Comparison of ENCODE assay signal across 13 cellular contexts in the genomic region with DNA sequence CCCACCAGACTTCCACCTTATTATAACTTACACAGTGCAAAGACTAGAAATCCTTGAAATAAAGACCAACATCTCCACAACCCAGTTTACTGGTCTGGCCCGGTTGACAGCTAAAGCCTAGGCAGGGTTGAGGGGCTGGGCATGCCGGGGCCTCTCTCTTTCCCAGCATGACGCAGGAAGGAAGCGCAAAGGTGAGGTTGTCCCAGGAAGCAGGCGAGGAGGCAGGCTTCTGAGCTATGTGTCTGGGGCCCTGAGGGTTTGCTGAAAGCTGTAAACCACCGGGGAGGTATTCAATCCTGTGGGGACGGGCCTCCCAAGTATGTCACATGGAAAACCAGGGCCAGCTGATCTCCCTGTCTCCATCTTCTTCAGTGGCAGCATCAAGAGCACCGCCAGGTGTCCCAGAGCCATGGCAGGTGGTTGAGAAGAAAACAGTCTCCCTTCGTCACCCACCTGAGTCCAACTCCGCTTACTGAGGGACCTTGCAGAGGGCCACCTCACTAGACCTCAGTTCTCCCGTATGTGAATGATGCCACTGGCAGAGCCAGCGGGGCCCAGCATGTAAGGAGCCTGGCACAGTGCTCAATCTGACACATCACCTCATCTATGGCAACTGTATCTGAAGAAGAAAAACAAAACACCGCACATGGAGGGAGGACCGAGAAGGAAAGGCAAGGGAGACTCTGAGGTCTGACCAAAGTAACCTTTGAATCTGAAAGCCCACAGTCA. TPM values are rescaled to one million over a fixed set of nuclear protein-coding genes. Genes with fewer than 3 reads are reported as not detected.
DNase-seq lines count a peak whose midpoint lies in the region.
"Had no signal": no experiment of that assay in that cellular context is flagged by ENCODE, and none has a peak within 500 bp of the region (broad histone marks: within the 10 kb centered on the region; RNA-seq: fewer than 3 reads in every experiment).

No MANE protein-coding gene starts in this region.

- no peak overlapping the region for H3K23ac ChIP-seq in mesendoderm (ENCODE audit: low read length)

- H4K8ac ChIP-seq in mesendoderm (ENCODE audit: low read depth, low read length) = no peak overlapping the region

- H3K36me3 Mint-ChIP-seq in activated T-cell treated with anti-CD3 and anti-CD28 coated beads, Interleukin-2, amount 50 U/mL, for 24 hours (ENCODE audit: low read depth) = peaks cover 68% of the 10 kb centered on the region
- H3K36me3 Mint-ChIP-seq in activated naive CD8-positive, alpha-beta T cell treated with anti-CD3 and anti-CD28 coated beads for 36 hours = peaks cover 24% of the 10 kb centered on the region

- peaks cover 89% of the 10 kb centered on the region for H3K4me1 Mint-ChIP-seq in activated T-cell treated with anti-CD3 and anti-CD28 coated beads, Interleukin-2, amount 50 U/mL, for 24 hours (ENCODE audit: low read depth)
- peaks cover 68% of the 10 kb centered on the region for H3K4me1 Mint-ChIP-seq in activated naive CD8-positive, alpha-beta T cell treated with anti-CD3 and anti-CD28 coated beads for 36 hours

- no peak overlapping the region for H3K4ac ChIP-seq in mesendoderm (ENCODE audit: low read depth, low read length)

- H2BK120ac ChIP-seq in mesendoderm (ENCODE audit: low read depth, low read length) = no peak overlapping the region

- no peak overlapping the region for H3K4me3 Mint-ChIP-seq in activated T-cell treated with anti-CD3 and anti-CD28 coated beads, Interleukin-2, amount 50 U/mL, for 24 hours
- H3K4me3 Mint-ChIP-seq in activated naive CD8-positive, alpha-beta T cell treated with anti-CD3 and anti-CD28 coated beads for 36 hours = no peak overlapping the region

- H3K9me3 Mint-ChIP-seq in activated T-cell treated with anti-CD3 and anti-CD28 coated beads, Interleukin-2, amount 50 U/mL, for 24 hours = no peaks in the 10 kb centered on the region
- no peaks in the 10 kb centered on the region for H3K9me3 Mint-ChIP-seq in activated naive CD8-positive, alpha-beta T cell treated with anti-CD3 and anti-CD28 coated beads for 36 hours

- peaks cover 1% of the 10 kb centered on the region for H3K79me1 ChIP-seq in mesendoderm (ENCODE audit: low read length)

- DNase-seq in activated T-cell treated with anti-CD3 and anti-CD28 coated beads, Interleukin-2, amount 50 U/mL, for 24 hours = no peak
- DNase-seq in activated T-cell treated with anti-CD3 and anti-CD28 coated beads, Interleukin-2, amount 50 U/mL, for 48 hours = no peak
- DNase-seq in activated naive CD8-positive, alpha-beta T cell treated with anti-CD3 and anti-CD28 coated beads for 36 hours = no peak
- DNase-seq in mesendoderm = peak; percentile 41
- no peak for DNase-seq in substantia nigra (lab: John Stamatoyannopoulos, UW)
- no peak for DNase-seq in dedifferentiated amniotic fluid mesenchymal stem cell (ENCODE audit: extremely low spot score)
- DNase-seq in NCI-H82 (lab: John Stamatoyannopoulos, UW) = no peak
- no peak for DNase-seq in kidney tubule cell (ENCODE audit: low spot score)
- DNase-seq: activated CD8-positive, alpha-beta memory T cell treated with anti-CD3 and anti-CD28 coated beads, Interleukin-2, amount 50 U/mL, for 4 hours; Kasumi-1; NCI-H774; stimulated activated CD4-positive, alpha-beta T cell treated with anti-CD3 and anti-CD28 coated beads, Interleukin-1b, Interleukin-23, amount 100 ng/mL, for 48 hours; testis had no signal

- no peaks in the 10 kb centered on the region for H3K27me3 ChIP-seq in mesendoderm (ENCODE audit: insufficient read depth, low read length, poor library complexity)
- H3K27me3 ChIP-seq: testis had no signal

- no peak overlapping the region for H2AK5ac ChIP-seq in mesendoderm (ENCODE audit: low read length)

- no peak overlapping the region for H3K9ac ChIP-seq in mesendoderm (ENCODE audit: low read length)

- H4K5ac ChIP-seq in mesendoderm (ENCODE audit: low read length) = no peak overlapping the region

- no peaks in the 10 kb centered on the region for H3K27me3 Mint-ChIP-seq in activated T-cell treated with anti-CD3 and anti-CD28 coated beads, Interleukin-2, amount 50 U/mL, for 24 hours
- no peaks in the 10 kb centered on the region for H3K27me3 Mint-ChIP-seq in activated naive CD8-positive, alpha-beta T cell treated with anti-CD3 and anti-CD28 coated beads for 36 hours

- H3K4me1 ChIP-seq in mesendoderm (ENCODE audit: control insufficient read depth, low read depth, low read length) = no peaks in the 10 kb centered on the region

- H2BK15ac ChIP-seq in mesendoderm (replicated peaks; ENCODE audit: low read depth) = no peak overlapping the region

- no peak overlapping the region for H3K4me3 ChIP-seq in mesendoderm (ENCODE audit: low read length)
- H3K4me3 ChIP-seq: testis had no signal

- no peak overlapping the region for H3K4me2 ChIP-seq in mesendoderm (ENCODE audit: low read length)

- no peaks in the 10 kb centered on the region for H3K79me2 ChIP-seq in mesendoderm (ENCODE audit: control insufficient read depth, insufficient read depth, low read length)

- H3K36me3 ChIP-seq in mesendoderm (ENCODE audit: control insufficient read depth, insufficient read depth, low read length) = peaks cover 2% of the 10 kb centered on the region

- H3K27ac ChIP-seq in mesendoderm (ENCODE audit: low read depth, low read length) = no peak overlapping the region
- H3K27ac ChIP-seq in substantia nigra (ENCODE audit: low read depth, low read length, poor library complexity, severe bottlenecking) = peak overlapping the region; percentile 93

- H3K56ac ChIP-seq in mesendoderm (ENCODE audit: low read length) = no peak overlapping the region

- H3K27ac Mint-ChIP-seq in activated T-cell treated with anti-CD3 and anti-CD28 coated beads, Interleukin-2, amount 50 U/mL, for 24 hours = peak overlapping the region; percentile 42
- H3K27ac Mint-ChIP-seq in activated naive CD8-positive, alpha-beta T cell treated with anti-CD3 and anti-CD28 coated beads for 36 hours = peak overlapping the region; percentile 11

- H3K18ac ChIP-seq in mesendoderm (ENCODE audit: low read length) = no peak overlapping the region

- no peak overlapping the region for H2BK5ac ChIP-seq in mesendoderm (ENCODE audit: low read length)

- WGBS in mesendoderm (ENCODE audit: extremely low coverage, insufficient coverage, low lambda C conversion rate) = no CpG with 5 or more reads among the region's 14 CpGs

RNA-seq across cellular contexts. Expression of a gene that starts 49.5 kb away (rescaled TPM):
- total RNA-seq in activated naive CD8-positive, alpha-beta T cell treated with anti-CD3 and anti-CD28 coated beads for 36 hours = 1 to 10 TPM; 8.7 to 9.6 TPM
- 9.4 TPM for polyA plus RNA-seq in mesendoderm (2013, experiment 1 of 2)
- polyA plus RNA-seq in mesendoderm (2013, experiment 2 of 2) = 9.3 TPM
